ENCODE assay signal across 8 cellular contexts in genomic region chr9:96217756-96218693, GRCh38.
DNase-seq lines count a peak whose midpoint lies in the region; FAIRE-seq and TF ChIP-seq lines count a peak whose summit lies in the region.

No MANE protein-coding gene starts in this region.

- H3K9ac ChIP-seq in rectal smooth muscle tissue (ENCODE audit: low read length), result no peak overlapping the region

- intact Hi-C loops in ascending aorta (cut with DNase I), result loop anchor here (2.0 to 5.0 kb wide), 2 partner anchors 156 to 343 kb away; partner anchors contain the start of gene ERCC6L2
- intact Hi-C loops in uterus (cut with DNase I; ENCODE audit: low total_unique reads), result loop anchor here (10.0 kb wide), 1 partner anchor 97 kb away; no protein-coding TSS in a partner anchor

- no peak for TF ChIP-seq POLR2A in H54 (IDR thresholded peaks at IDR 0.05; ENCODE audit: low read depth, low read length)
- TF ChIP-seq POLR2A in uterus (IDR thresholded peaks at IDR 0.05), result peak in 1 of 2 donors; percentile 19

- H3K4me3 ChIP-seq in ascending aorta (peak overlapping the region; percentile 40 to 57), rectal smooth muscle tissue (ENCODE audit: low read length) (peak overlapping the region; percentile 58), uterus (peak overlapping the region in 1 of 2 donors; percentile 30)

- H3K4me1 ChIP-seq in ascending aorta, result peaks cover 0 to 16% of the 10 kb centered on the region in 2 donors
- H3K4me1 ChIP-seq in rectal smooth muscle tissue (ENCODE audit: control insufficient read depth, insufficient read depth, low read length), result peaks cover 7% of the 10 kb centered on the region
- no peaks in the 10 kb centered on the region for H3K4me1 ChIP-seq in uterus

- H3K27ac ChIP-seq in ascending aorta (peak overlapping the region; percentile 10 to 32), rectal smooth muscle tissue (ENCODE audit: low read depth, low read length) (peak overlapping the region; percentile 34), uterus (peak overlapping the region; percentile 44 to 59)

- DNase-seq in DMS53 treated with DMSO at 0.1 percent for 48 hours (lab: John Stamatoyannopoulos, UW; ENCODE audit: unreplicated experiment) (peak; percentile 48), H54 (ENCODE audit: insufficient read length, low spot score) (peak; percentile 99), NCI-H1092 (lab: John Stamatoyannopoulos, UW) (peak; percentile 47), T-helper 22 cell (ENCODE audit: low read depth) (peak; percentile 11), ascending aorta (ENCODE audit: low spot score in 2 of 2) (peak in 1 of 2 donors; percentile 72), hepatic stellate cell (ENCODE audit: low spot score) (peak; percentile 80), uterus (peak; percentile 48 to 71)

- H3K36me3 ChIP-seq in ascending aorta, result no peaks in the 10 kb centered on the region
- H3K36me3 ChIP-seq in rectal smooth muscle tissue (ENCODE audit: control insufficient read depth, insufficient read depth, low read length), result no peaks in the 10 kb centered on the region
- H3K36me3 ChIP-seq in uterus, result no peaks in the 10 kb centered on the region

- H3K27me3 ChIP-seq in ascending aorta, result no peaks in the 10 kb centered on the region
- peaks cover 3% of the 10 kb centered on the region for H3K27me3 ChIP-seq in rectal smooth muscle tissue (ENCODE audit: control insufficient read depth, insufficient read depth, low read length)
- H3K27me3 ChIP-seq in uterus, result no peaks in the 10 kb centered on the region

- H3K9me3 ChIP-seq in ascending aorta (no peaks in the 10 kb centered on the region), uterus (no peaks in the 10 kb centered on the region)

- peak; percentile 53 for FAIRE-seq in H54 (lab: Jason Lieb, UNC)

- peak; percentile 90 to 98 (median 96) for TF ChIP-seq CTCF in ascending aorta (IDR thresholded peaks at IDR 0.05)
- peak; percentile 87 to 96 (median 92) for TF ChIP-seq CTCF in uterus (IDR thresholded peaks at IDR 0.05)
